Comparison of ENCODE assay signal across 1 cellular context in the genomic region with DNA sequence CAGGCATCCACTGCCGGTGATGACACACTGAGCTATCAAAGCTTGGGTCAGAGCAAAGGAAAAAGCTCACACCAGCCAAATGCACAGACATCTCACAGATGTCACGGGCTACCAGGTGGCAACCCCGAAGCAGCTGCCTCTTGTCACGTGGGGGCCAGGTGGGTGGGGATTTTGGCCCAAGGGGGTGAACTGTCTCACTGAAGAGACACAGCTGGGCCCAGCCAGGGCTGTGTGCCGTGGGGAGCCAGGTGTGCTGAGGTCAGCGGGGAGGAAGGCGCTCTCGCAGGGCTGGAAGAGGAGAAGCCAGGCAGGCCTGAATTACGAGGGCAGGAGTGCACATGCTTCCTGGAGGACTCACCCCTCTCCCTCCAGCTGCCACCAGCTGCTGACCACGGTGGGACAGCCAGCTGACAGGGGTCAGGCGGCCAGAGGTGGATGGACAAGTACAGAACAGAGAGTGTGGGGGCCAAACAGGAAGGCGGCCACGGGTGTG.
TF ChIP-seq lines count a peak whose summit lies in the region.

No MANE protein-coding gene starts in this region.

TF ChIP-seq in HepG2, 621 proteins besides CTCF, POLR2A, EP300 and RAD21 (continued from another document):
- TF ChIP-seq, protein P1, sequence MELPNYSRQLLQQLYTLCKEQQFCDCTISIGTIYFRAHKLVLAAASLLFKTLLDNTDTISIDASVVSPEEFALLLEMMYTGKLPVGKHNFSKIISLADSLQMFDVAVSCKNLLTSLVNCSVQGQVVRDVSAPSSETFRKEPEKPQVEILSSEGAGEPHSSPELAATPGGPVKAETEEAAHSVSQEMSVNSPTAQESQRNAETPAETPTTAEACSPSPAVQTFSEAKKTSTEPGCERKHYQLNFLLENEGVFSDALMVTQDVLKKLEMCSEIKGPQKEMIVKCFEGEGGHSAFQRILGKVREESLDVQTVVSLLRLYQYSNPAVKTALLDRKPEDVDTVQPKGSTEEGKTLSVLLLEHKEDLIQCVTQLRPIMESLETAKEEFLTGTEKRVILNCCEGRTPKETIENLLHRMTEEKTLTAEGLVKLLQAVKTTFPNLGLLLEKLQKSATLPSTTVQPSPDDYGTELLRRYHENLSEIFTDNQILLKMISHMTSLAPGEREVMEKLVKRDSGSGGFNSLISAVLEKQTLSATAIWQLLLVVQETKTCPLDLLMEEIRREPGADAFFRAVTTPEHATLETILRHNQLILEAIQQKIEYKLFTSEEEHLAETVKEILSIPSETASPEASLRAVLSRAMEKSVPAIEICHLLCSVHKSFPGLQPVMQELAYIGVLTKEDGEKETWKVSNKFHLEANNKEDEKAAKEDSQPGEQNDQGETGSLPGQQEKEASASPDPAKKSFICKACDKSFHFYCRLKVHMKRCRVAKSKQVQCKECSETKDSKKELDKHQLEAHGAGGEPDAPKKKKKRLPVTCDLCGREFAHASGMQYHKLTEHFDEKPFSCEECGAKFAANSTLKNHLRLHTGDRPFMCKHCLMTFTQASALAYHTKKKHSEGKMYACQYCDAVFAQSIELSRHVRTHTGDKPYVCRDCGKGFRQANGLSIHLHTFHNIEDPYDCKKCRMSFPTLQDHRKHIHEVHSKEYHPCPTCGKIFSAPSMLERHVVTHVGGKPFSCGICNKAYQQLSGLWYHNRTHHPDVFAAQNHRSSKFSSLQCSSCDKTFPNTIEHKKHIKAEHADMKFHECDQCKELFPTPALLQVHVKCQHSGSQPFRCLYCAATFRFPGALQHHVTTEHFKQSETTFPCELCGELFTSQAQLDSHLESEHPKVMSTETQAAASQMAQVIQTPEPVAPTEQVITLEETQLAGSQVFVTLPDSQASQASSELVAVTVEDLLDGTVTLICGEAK (IDR thresholded peaks at IDR 0.05): no peak
- TF ChIP-seq, protein P1 (CRISPR knock-in tag; IDR thresholded peaks at IDR 0.05): no peak
- TF ChIP-seq, protein P2, sequence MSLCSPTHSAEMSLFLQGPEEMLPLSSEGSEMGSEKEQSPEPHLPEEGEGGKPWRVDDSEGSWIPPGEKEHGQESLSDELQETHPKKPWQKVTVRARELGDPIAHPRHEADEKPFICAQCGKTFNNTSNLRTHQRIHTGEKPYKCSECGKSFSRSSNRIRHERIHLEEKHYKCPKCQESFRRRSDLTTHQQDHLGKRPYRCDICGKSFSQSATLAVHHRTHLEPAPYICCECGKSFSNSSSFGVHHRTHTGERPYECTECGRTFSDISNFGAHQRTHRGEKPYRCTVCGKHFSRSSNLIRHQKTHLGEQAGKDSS (CRISPR knock-in tag; IDR thresholded peaks at IDR 0.05; ENCODE audit: borderline replicate concordance, low read depth): no peak
- TF ChIP-seq ZNF724P (CRISPR knock-in tag; IDR thresholded peaks at IDR 0.05; ENCODE audit: borderline replicate concordance): no peak
- TF ChIP-seq ZMAT3 (CRISPR knock-in tag; conservative IDR thresholded peaks at IDR 0.05): no peak
- TF ChIP-seq TSC22D2 (CRISPR knock-in tag; IDR thresholded peaks at IDR 0.05; ENCODE audit: borderline replicate concordance): no peak
- no peak for TF ChIP-seq HCFC1 (IDR thresholded peaks at IDR 0.05; ENCODE audit: low read depth, low read length)
- no peak for TF ChIP-seq ZNF383 (CRISPR knock-in tag; IDR thresholded peaks at IDR 0.05; ENCODE audit: borderline replicate concordance)
- no peak for TF ChIP-seq ISL2 (CRISPR knock-in tag; IDR thresholded peaks at IDR 0.05)
- TF ChIP-seq, protein P3, sequence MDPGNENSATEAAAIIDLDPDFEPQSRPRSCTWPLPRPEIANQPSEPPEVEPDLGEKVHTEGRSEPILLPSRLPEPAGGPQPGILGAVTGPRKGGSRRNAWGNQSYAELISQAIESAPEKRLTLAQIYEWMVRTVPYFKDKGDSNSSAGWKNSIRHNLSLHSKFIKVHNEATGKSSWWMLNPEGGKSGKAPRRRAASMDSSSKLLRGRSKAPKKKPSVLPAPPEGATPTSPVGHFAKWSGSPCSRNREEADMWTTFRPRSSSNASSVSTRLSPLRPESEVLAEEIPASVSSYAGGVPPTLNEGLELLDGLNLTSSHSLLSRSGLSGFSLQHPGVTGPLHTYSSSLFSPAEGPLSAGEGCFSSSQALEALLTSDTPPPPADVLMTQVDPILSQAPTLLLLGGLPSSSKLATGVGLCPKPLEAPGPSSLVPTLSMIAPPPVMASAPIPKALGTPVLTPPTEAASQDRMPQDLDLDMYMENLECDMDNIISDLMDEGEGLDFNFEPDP (CRISPR knock-in tag; conservative IDR thresholded peaks at IDR 0.05): no peak
- TF ChIP-seq CENPX (CRISPR knock-in tag; IDR thresholded peaks at IDR 0.05): no peak
- no peak for TF ChIP-seq ZNF343 (CRISPR knock-in tag; IDR thresholded peaks at IDR 0.05)
- TF ChIP-seq SATB2 (CRISPR knock-in tag; IDR thresholded peaks at IDR 0.05): no peak
- TF ChIP-seq, protein P4, sequence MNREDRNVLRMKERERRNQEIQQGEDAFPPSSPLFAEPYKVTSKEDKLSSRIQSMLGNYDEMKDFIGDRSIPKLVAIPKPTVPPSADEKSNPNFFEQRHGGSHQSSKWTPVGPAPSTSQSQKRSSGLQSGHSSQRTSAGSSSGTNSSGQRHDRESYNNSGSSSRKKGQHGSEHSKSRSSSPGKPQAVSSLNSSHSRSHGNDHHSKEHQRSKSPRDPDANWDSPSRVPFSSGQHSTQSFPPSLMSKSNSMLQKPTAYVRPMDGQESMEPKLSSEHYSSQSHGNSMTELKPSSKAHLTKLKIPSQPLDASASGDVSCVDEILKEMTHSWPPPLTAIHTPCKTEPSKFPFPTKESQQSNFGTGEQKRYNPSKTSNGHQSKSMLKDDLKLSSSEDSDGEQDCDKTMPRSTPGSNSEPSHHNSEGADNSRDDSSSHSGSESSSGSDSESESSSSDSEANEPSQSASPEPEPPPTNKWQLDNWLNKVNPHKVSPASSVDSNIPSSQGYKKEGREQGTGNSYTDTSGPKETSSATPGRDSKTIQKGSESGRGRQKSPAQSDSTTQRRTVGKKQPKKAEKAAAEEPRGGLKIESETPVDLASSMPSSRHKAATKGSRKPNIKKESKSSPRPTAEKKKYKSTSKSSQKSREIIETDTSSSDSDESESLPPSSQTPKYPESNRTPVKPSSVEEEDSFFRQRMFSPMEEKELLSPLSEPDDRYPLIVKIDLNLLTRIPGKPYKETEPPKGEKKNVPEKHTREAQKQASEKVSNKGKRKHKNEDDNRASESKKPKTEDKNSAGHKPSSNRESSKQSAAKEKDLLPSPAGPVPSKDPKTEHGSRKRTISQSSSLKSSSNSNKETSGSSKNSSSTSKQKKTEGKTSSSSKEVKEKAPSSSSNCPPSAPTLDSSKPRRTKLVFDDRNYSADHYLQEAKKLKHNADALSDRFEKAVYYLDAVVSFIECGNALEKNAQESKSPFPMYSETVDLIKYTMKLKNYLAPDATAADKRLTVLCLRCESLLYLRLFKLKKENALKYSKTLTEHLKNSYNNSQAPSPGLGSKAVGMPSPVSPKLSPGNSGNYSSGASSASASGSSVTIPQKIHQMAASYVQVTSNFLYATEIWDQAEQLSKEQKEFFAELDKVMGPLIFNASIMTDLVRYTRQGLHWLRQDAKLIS (CRISPR knock-in tag; IDR thresholded peaks at IDR 0.05): no peak
- no peak for TF ChIP-seq SP5 (CRISPR knock-in tag; IDR thresholded peaks at IDR 0.05; ENCODE audit: borderline replicate concordance, low read depth)
- no peak for TF ChIP-seq ZNF451 (CRISPR knock-in tag; IDR thresholded peaks at IDR 0.05)
